Comparison of ENCODE assay signal across 1 cellular context in genomic region chr22:42261266-42261665, GRCh38.
TF ChIP-seq lines count a peak whose summit lies in the region.

No MANE protein-coding gene starts in this region.

TF ChIP-seq in IMR-90, 13 proteins besides CTCF, POLR2A, EP300 and RAD21:
- TF ChIP-seq CEBPB (IDR thresholded peaks at IDR 0.05; ENCODE audit: low read depth, low read length) (peak; percentile 79), CHD1 (IDR thresholded peaks at IDR 0.05; ENCODE audit: low read depth, low read length) (no peak)
